In the genomic region with DNA sequence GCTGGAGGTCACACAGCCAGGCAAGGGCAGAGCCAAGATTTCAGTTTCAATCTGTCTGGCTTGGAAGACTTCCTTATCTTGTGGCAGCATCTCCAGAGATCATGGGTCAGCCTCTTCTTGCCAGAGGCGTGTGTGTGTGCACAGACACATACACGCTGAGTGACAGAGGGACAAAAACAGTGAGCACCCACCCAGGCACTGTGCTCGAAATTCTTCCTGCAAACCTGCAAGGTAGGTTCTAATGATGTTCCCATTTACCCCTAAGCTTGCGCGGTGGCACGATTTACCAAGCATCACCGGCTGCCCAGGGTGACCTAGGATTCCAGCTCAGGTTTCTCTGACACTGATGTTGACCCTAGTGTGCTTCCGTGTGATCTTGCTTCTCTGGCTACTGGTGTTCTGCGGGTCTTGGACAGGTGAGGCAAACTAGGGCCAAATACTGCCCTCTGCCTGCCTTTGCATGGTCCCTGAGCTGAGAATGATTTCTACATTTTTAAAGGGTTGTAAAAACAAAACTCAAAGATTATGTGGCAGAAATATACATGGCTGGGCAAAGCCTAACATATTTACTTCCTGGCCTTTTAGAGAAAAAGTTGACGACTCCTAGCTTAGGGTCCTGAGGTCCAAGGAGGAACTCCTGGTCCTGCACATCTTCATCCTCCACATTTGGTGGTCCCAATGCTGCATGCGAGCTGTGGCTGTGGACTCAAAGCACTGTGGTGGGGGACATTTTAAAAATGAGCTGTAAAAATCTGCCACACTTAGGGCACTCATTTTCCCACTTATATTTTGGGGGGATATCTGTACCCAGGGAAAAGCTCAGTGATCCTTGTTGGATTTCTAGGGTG, we compare ENCODE assay signal across 1 cellular context.
TF ChIP-seq lines count a peak whose summit lies in the region.

No MANE protein-coding gene starts in this region.

TF ChIP-seq in Ishikawa, 13 proteins besides CTCF, POLR2A, EP300 and RAD21 (continued from another document):
- TF ChIP-seq CEBPB (IDR thresholded peaks at IDR 0.05) (no peak), TCF12 (IDR thresholded peaks at IDR 0.05; ENCODE audit: low read depth) (no peak; the same call in 1 of the 2 replicates), CREB1 (IDR thresholded peaks at IDR 0.05; ENCODE audit: low read depth) (no peak)
- TF ChIP-seq, protein P1, sequence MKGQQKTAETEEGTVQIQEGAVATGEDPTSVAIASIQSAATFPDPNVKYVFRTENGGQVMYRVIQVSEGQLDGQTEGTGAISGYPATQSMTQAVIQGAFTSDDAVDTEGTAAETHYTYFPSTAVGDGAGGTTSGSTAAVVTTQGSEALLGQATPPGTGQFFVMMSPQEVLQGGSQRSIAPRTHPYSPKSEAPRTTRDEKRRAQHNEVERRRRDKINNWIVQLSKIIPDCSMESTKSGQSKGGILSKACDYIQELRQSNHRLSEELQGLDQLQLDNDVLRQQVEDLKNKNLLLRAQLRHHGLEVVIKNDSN (IDR thresholded peaks at IDR 0.05): no peak
